In genomic region chr1:210328032-210328745, GRCh38 we compare ENCODE assay signal across 1 cellular context.
TF ChIP-seq lines count a peak whose summit lies in the region.

No MANE protein-coding gene starts in this region.

TF ChIP-seq in IMR-90, 13 proteins besides CTCF, POLR2A, EP300 and RAD21 (continued from another document):
- TF ChIP-seq CEBPB (IDR thresholded peaks at IDR 0.05; ENCODE audit: low read depth, low read length) (no peak), NFE2L2 (IDR thresholded peaks at IDR 0.05; ENCODE audit: low read depth, low read length) (no peak), BHLHE40 (IDR thresholded peaks at IDR 0.05; ENCODE audit: low read depth, low read length) (no peak), MAZ (IDR thresholded peaks at IDR 0.05; ENCODE audit: borderline replicate concordance, low read depth, low read length) (no peak), ELK1 (IDR thresholded peaks at IDR 0.05; ENCODE audit: borderline replicate concordance, low read depth, low read length) (no peak), SMC3 (IDR thresholded peaks at IDR 0.05; ENCODE audit: low read depth, low read length) (no peak)
